ENCODE assay signal across 1 cellular context in genomic region chr6:12001004-12001705, GRCh38.
TF ChIP-seq lines count a peak whose summit lies in the region.

No MANE protein-coding gene starts in this region.

TF ChIP-seq in HepG2, 621 proteins besides CTCF, POLR2A, EP300 and RAD21 (continued from another document and continues in another):
- peak; percentile 39; the same call in 1 of the 2 replicates for TF ChIP-seq TFAP4 (IDR thresholded peaks at IDR 0.05; ENCODE audit: borderline replicate concordance, low read depth)
- no peak for TF ChIP-seq WIZ (CRISPR knock-in tag; IDR thresholded peaks at IDR 0.05)
- TF ChIP-seq ZNF225 (CRISPR knock-in tag; IDR thresholded peaks at IDR 0.05): no peak
- no peak for TF ChIP-seq NR1H2 (CRISPR knock-in tag; IDR thresholded peaks at IDR 0.05; ENCODE audit: borderline replicate concordance, low read depth)
- no peak for TF ChIP-seq CERS6 (CRISPR knock-in tag; IDR thresholded peaks at IDR 0.05)
- TF ChIP-seq ZNF556 (CRISPR knock-in tag; IDR thresholded peaks at IDR 0.05; ENCODE audit: borderline replicate concordance): no peak
- no peak for TF ChIP-seq NR2F6 (IDR thresholded peaks at IDR 0.05)
- TF ChIP-seq NR2F6 (CRISPR knock-in tag; IDR thresholded peaks at IDR 0.05): 0 out of 2 replicates have a peak, but pooled peaks have one; percentile 18
- no peak for TF ChIP-seq PBX3 (CRISPR knock-in tag; IDR thresholded peaks at IDR 0.05; ENCODE audit: borderline replicate concordance)
- no peak for TF ChIP-seq KDM2A (CRISPR knock-in tag; IDR thresholded peaks at IDR 0.05; ENCODE audit: borderline replicate concordance, low read depth)
- no peak for TF ChIP-seq IRF9 (CRISPR knock-in tag; IDR thresholded peaks at IDR 0.05; ENCODE audit: borderline replicate concordance)
- TF ChIP-seq ZNF672 (CRISPR knock-in tag; IDR thresholded peaks at IDR 0.05): no peak
- no peak for TF ChIP-seq ZNF709 (CRISPR knock-in tag; IDR thresholded peaks at IDR 0.05)
- TF ChIP-seq ZSCAN12 (CRISPR knock-in tag; IDR thresholded peaks at IDR 0.05): no peak
- TF ChIP-seq NPAS2 (CRISPR knock-in tag; IDR thresholded peaks at IDR 0.05; ENCODE audit: borderline replicate concordance): no peak
- no peak for TF ChIP-seq ZNF577 (CRISPR knock-in tag; IDR thresholded peaks at IDR 0.05; ENCODE audit: borderline replicate concordance, low read depth)
- no peak for TF ChIP-seq ZNF572 (CRISPR knock-in tag; IDR thresholded peaks at IDR 0.05)
- no peak for TF ChIP-seq SRSF4 (IDR thresholded peaks at IDR 0.05; ENCODE audit: low read depth, low read length, poor library complexity, severe bottlenecking)
- no peak for TF ChIP-seq ZKSCAN1 (IDR thresholded peaks at IDR 0.05; ENCODE audit: low read length)
- TF ChIP-seq TEAD2 (CRISPR knock-in tag; IDR thresholded peaks at IDR 0.05): no peak
- no peak for TF ChIP-seq DNMT3B (CRISPR knock-in tag; conservative IDR thresholded peaks at IDR 0.05)
- no peak for TF ChIP-seq SETDB1 (CRISPR knock-in tag; IDR thresholded peaks at IDR 0.05; ENCODE audit: borderline replicate concordance)
- TF ChIP-seq NCOR1 (IDR thresholded peaks at IDR 0.05; ENCODE audit: borderline replicate concordance, low read length): peak; percentile 65; the same call in 1 of the 2 replicates
- TF ChIP-seq GPBP1L1 (CRISPR knock-in tag; IDR thresholded peaks at IDR 0.05): no peak
- no peak for TF ChIP-seq NR2C2 (CRISPR knock-in tag; IDR thresholded peaks at IDR 0.05; ENCODE audit: borderline replicate concordance)
- no peak for TF ChIP-seq ATF5 (CRISPR knock-in tag; IDR thresholded peaks at IDR 0.05; ENCODE audit: low read depth)
- no peak for TF ChIP-seq GMEB1 (CRISPR knock-in tag; IDR thresholded peaks at IDR 0.05; ENCODE audit: borderline replicate concordance)
- no peak for TF ChIP-seq NAIF1 (CRISPR knock-in tag; IDR thresholded peaks at IDR 0.05; ENCODE audit: borderline replicate concordance)
- no peak for TF ChIP-seq BRD4 (CRISPR knock-in tag; IDR thresholded peaks at IDR 0.05)
- TF ChIP-seq LRRFIP1 (CRISPR knock-in tag; conservative IDR thresholded peaks at IDR 0.05): no peak
- no peak for TF ChIP-seq MAFG (CRISPR knock-in tag; IDR thresholded peaks at IDR 0.05)
- peak; percentile 65; the same call in 1 of the 2 replicates for TF ChIP-seq FOXJ3 (CRISPR knock-in tag; IDR thresholded peaks at IDR 0.05; ENCODE audit: borderline replicate concordance)
- TF ChIP-seq ZNF800 (CRISPR knock-in tag; IDR thresholded peaks at IDR 0.05): no peak
- TF ChIP-seq MAF1 (CRISPR knock-in tag; IDR thresholded peaks at IDR 0.05; ENCODE audit: borderline replicate concordance): no peak
- no peak for TF ChIP-seq ZNF318 (CRISPR knock-in tag; IDR thresholded peaks at IDR 0.05)
- no peak for TF ChIP-seq ZBTB46 (CRISPR knock-in tag; IDR thresholded peaks at IDR 0.05; ENCODE audit: borderline replicate concordance)
